Comparison of ENCODE assay signal across 19 cellular contexts in genomic region chr20:55194947-55195346, GRCh38.
DNase-seq lines count a peak whose midpoint lies in the region; ATAC-seq, FAIRE-seq and TF ChIP-seq lines count a peak whose summit lies in the region.
"Had no signal": no experiment of that assay in that cellular context is flagged by ENCODE, and none has a peak within 500 bp of the region (broad histone marks: within the 10 kb centered on the region; RNA-seq: fewer than 3 reads in every experiment).

No MANE protein-coding gene starts in this region.

- POLR2A ChIA-PET in HepG2 (lab: Yijun Ruan, JAX), result no interaction called here

- no peak for ATAC-seq in HepG2
- ATAC-seq in right lobe of liver, result no peak
- ATAC-seq: A549; CD8-positive, alpha-beta T cell had no signal

- no peaks in the 10 kb centered on the region for H3K79me2 ChIP-seq in HepG2 (ENCODE audit: insufficient read depth, low read length)

- H3K9me3 ChIP-seq in HepG2 (ENCODE audit: low read length) (peaks cover 89% of the 10 kb centered on the region), right lobe of liver (no peaks in the 10 kb centered on the region)
- H3K9me3 ChIP-seq: A549 had no signal

- H3K9ac ChIP-seq in HepG2 (ENCODE audit: insufficient read depth, low read depth, low read length), result no peak overlapping the region
- H3K9ac ChIP-seq: BLaER1 treated with 17β-estradiol and CSF1 and Interleukin-3, amounts not matched to agents 10 nM and 100 nM had no signal

- TF ChIP-seq RAD21 in HepG2 (CRISPR knock-in tag; IDR thresholded peaks at IDR 0.05), result no peak

- H3K4me3 ChIP-seq in HepG2 (replicated peaks in 1 of 3; ENCODE audit: insufficient read depth in 1 of 3, low read depth in 2 of 3, low read length in 3 of 3), result no peak overlapping the region
- no peak overlapping the region for H3K4me3 ChIP-seq in right lobe of liver
- H3K4me3 ChIP-seq: A549; BLaER1 treated with 17β-estradiol and CSF1 and Interleukin-3, amounts not matched to agents 10 nM and 100 nM had no signal

- H3K36me3 ChIP-seq in HepG2 (replicated peaks in 1 of 2; ENCODE audit: control insufficient read depth in 1 of 2, insufficient read depth in 2 of 2, low read length in 2 of 2) (no peaks in the 10 kb centered on the region), right lobe of liver (no peaks in the 10 kb centered on the region)
- H3K36me3 ChIP-seq: BLaER1 treated with 17β-estradiol and CSF1 and Interleukin-3, amounts not matched to agents 10 nM and 100 nM had no signal

- H4K20me1 ChIP-seq in HepG2 (ENCODE audit: insufficient read depth, low read length), result no peaks in the 10 kb centered on the region
- H4K20me1 ChIP-seq: BLaER1 treated with 17β-estradiol and CSF1 and Interleukin-3, amounts not matched to agents 10 nM and 100 nM had no signal

- intact Hi-C loops in HepG2 (cut with micrococcal nuclease; ENCODE audit: unreplicated experiment), result no loop called here
- intact Hi-C loops in right lobe of liver (cut with DNase I), result no loop called here

- CTCF ChIA-PET in HepG2 (lab: Yijun Ruan, JAX; ENCODE audit: low intra/inter-chr PET ratio, low total read pairs), result no interaction called here

- no peak overlapping the region for H3K4me2 ChIP-seq in HepG2 (ENCODE audit: low read depth, low read length)
- H3K4me2 ChIP-seq: A549; BLaER1 treated with 17β-estradiol and CSF1 and Interleukin-3, amounts not matched to agents 10 nM and 100 nM had no signal

- no peak overlapping the region for H3K27ac ChIP-seq in HepG2 (ENCODE audit: extremely low read length, insufficient read depth, low read length)
- no peak overlapping the region for H3K27ac ChIP-seq in right lobe of liver
- H3K27ac ChIP-seq: 22Rv1; A549; BLaER1 treated with 17β-estradiol and CSF1 and Interleukin-3, amounts not matched to agents 10 nM and 100 nM; C4-2B had no signal

- BruUV-seq in HepG2 (replicated peaks; lab: Mats Ljungman, UMichigan), result no TSS peak

- no peaks in the 10 kb centered on the region for H3K27me3 ChIP-seq in HepG2 (ENCODE audit: control insufficient read depth in 1 of 2, insufficient read depth in 2 of 2, low read length in 2 of 2)
- H3K27me3 ChIP-seq in right lobe of liver, result no peaks in the 10 kb centered on the region
- H3K27me3 ChIP-seq: BLaER1 treated with 17β-estradiol and CSF1 and Interleukin-3, amounts not matched to agents 10 nM and 100 nM had no signal

- TF ChIP-seq EP300 in HepG2 (IDR thresholded peaks at IDR 0.05; ENCODE audit: low read depth in 2 of 2, low read length in 2 of 2) (no peak), HepG2 (CRISPR knock-in tag; IDR thresholded peaks at IDR 0.05; ENCODE audit: borderline replicate concordance) (no peak)

- TF ChIP-seq CTCF in HepG2 (CRISPR knock-in tag; IDR thresholded peaks at IDR 0.05) (no peak), right lobe of liver (IDR thresholded peaks at IDR 0.05) (no peak), GM10266 (IDR thresholded peaks at IDR 0.05; ENCODE audit: control insufficient read depth, insufficient read depth, low read depth, missing control alignments) (no peak)

- H3K4me1 ChIP-seq in HepG2 (ENCODE audit: insufficient read depth, low read length), result no peaks in the 10 kb centered on the region
- H3K4me1 ChIP-seq in right lobe of liver, result no peaks in the 10 kb centered on the region
- H3K4me1 ChIP-seq: A549; BLaER1 treated with 17β-estradiol and CSF1 and Interleukin-3, amounts not matched to agents 10 nM and 100 nM; Caco-2 had no signal

- H2AFZ ChIP-seq in HepG2 (ENCODE audit: low read length), result no peak overlapping the region

- WGBS in HepG2 (ENCODE audit: low lambda C conversion rate), result 16% methylated on average over 2 of the region's 2 CpGs
- 51% methylated on average over 2 of the region's 2 CpGs for WGBS in right lobe of liver (ENCODE audit: insufficient coverage, low coverage, low lambda C conversion rate, missing lambda C conversion rate)

- TF ChIP-seq POLR2A in HepG2 (IDR thresholded peaks at IDR 0.05; ENCODE audit: insufficient read depth in 1 of 2, low read depth in 2 of 2, low read length in 2 of 2) (no peak), right lobe of liver (IDR thresholded peaks at IDR 0.05) (no peak)

- FAIRE-seq in HepG2 (lab: Jason Lieb, UNC), result no peak
- FAIRE-seq in islet of Langerhans (lab: Jason Lieb, UNC), result peak; percentile 49
- FAIRE-seq: A549, D721Med, GM12891, GM19239 had no signal

- in situ Hi-C loops in HepG2 (cut with HindIII; ENCODE audit: extremely low pct_ligation_motif_present, low pct_unique_long_range_greater_than_20kb), result no loop called here

- no peak for DNase-seq in HepG2 (ENCODE audit: low spot score)
- no peak for DNase-seq in right lobe of liver
- DNase-seq in GM10266 (ENCODE audit: extremely low spot score), result no peak
- DNase-seq in activated CD8-positive, alpha-beta memory T cell treated with anti-CD3 and anti-CD28 coated beads, Interleukin-2, amount 50 U/mL, for 4 hours, result no peak
- DNase-seq: AML-193; Caco-2; Calu3; CD4-positive, alpha-beta T cell; CD8-positive, alpha-beta T cell; DMS79 treated with DMSO at 0.1 percent for 48 hours; GDM1 had no signal

TF ChIP-seq in HepG2, 621 proteins besides CTCF, POLR2A, EP300 and RAD21:
- TF ChIP-seq SOX5 (CRISPR knock-in tag; IDR thresholded peaks at IDR 0.05; ENCODE audit: borderline replicate concordance) (no peak), MAFK (conservative IDR thresholded peaks at IDR 0.05 in 1 of 2, IDR thresholded peaks at IDR 0.05 in 1 of 2; ENCODE audit: low read length in 2 of 2) (peak; percentile 61 to 76), ZNF207 (IDR thresholded peaks at IDR 0.05; ENCODE audit: borderline replicate concordance) (no peak), MAFF (IDR thresholded peaks at IDR 0.05; ENCODE audit: low read depth, low read length) (peak; percentile 59)
